ENCODE assay signal across 2 cellular contexts in the genomic region with DNA sequence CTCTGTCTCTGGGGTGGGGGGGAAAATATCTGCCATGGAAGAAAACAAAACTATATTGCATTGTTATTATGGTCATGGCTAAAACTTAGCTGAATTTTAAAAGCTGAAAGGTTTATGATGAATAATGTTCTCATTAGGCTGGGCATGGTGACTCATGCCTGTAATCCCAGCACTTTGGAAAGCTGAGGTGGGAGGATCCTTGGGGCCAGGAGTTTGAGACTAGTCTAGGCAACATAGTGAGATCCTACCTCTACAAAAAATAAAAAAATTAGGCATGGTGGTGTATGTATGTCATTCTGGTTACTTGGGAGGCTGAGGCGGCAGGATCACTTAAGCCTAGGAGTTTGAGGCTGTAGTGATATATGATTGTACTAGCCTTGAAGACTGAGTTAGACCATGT.
TF ChIP-seq lines count a peak whose summit lies in the region.

No MANE protein-coding gene starts in this region.

TF ChIP-seq in IMR-90, 13 proteins besides CTCF, POLR2A, EP300 and RAD21:
- TF ChIP-seq FOS (IDR thresholded peaks at IDR 0.05; ENCODE audit: low read depth, low read length) (peak; percentile 63; the same call in 1 of the 2 replicates), CEBPB (IDR thresholded peaks at IDR 0.05; ENCODE audit: low read depth, low read length) (no peak)

TF ChIP-seq in K562, 482 proteins besides CTCF, POLR2A, EP300 and RAD21:
- TF ChIP-seq PPARD (CRISPR knock-in tag; IDR thresholded peaks at IDR 0.05) (no peak), RAD51 (IDR thresholded peaks at IDR 0.05; ENCODE audit: borderline replicate concordance, low read depth) (no peak), CSDE1 (IDR thresholded peaks at IDR 0.05) (no peak), DLX4 (CRISPR knock-in tag; IDR thresholded peaks at IDR 0.05) (no peak), AFF1 (IDR thresholded peaks at IDR 0.05; ENCODE audit: low read depth in 1 of 2, partially characterized antibody in 2 of 2) (no peak), STAG1 (CRISPR knock-in tag; IDR thresholded peaks at IDR 0.05; ENCODE audit: borderline replicate concordance) (no peak), CREM (IDR thresholded peaks at IDR 0.05; ENCODE audit: low read depth) (no peak)
- TF ChIP-seq, protein P1, sequence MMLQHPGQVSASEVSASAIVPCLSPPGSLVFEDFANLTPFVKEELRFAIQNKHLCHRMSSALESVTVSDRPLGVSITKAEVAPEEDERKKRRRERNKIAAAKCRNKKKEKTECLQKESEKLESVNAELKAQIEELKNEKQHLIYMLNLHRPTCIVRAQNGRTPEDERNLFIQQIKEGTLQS (IDR thresholded peaks at IDR 0.05): 0 out of 2 replicates have a peak, but pooled peaks have one; percentile 13
- TF ChIP-seq, protein P1 (CRISPR knock-in tag; conservative IDR thresholded peaks at IDR 0.05): no peak
